Comparison of ENCODE assay signal across 13 cellular contexts in genomic region chr3:170220871-170221270, GRCh38. TPM values are rescaled to one million over a fixed set of nuclear protein-coding genes. Genes with fewer than 3 reads are reported as not detected.
DNase-seq lines count a peak whose midpoint lies in the region; ATAC-seq and TF ChIP-seq lines count a peak whose summit lies in the region.
"Had no signal": no experiment of that assay in that cellular context is flagged by ENCODE, and none has a peak within 500 bp of the region (broad histone marks: within the 10 kb centered on the region; RNA-seq: fewer than 3 reads in every experiment).

No MANE protein-coding gene starts in this region.

- ATAC-seq in CD8-positive, alpha-beta T cell = no peak
- no peak for ATAC-seq in activated T-helper 17 cell treated with anti-CD3 and anti-CD28 coated beads, Interleukin-2, amount 50 U/mL, for 72 hours (replicated peaks)
- ATAC-seq in naive B cell (ENCODE audit: low read depth in 2 of 2) (no peak), esophagus mucosa (no peak)

- CTCF ChIA-PET in CD8-positive, alpha-beta T cell (lab: Charles Lee) = no interaction called here

- peaks cover 2% of the 10 kb centered on the region for H3K9me3 Mint-ChIP-seq in CD8-positive, alpha-beta T cell
- H3K9me3 Mint-ChIP-seq in activated T-helper 17 cell treated with anti-CD3 and anti-CD28 coated beads, Interleukin-2, amount 50 U/mL, for 72 hours = no peaks in the 10 kb centered on the region
- peaks cover 0 to 4% (median 0%) of the 10 kb centered on the region in 7 donors for H3K9me3 Mint-ChIP-seq in naive B cell

- peaks cover 16% of the 10 kb centered on the region; the same call in 1 of the 2 replicates for H3F3A ChIP-seq in GM23248 (ENCODE audit: insufficient read depth)

- H3K4me3 ChIP-seq in CD8-positive, alpha-beta T cell (ENCODE audit: low read depth, low read length) = no peak overlapping the region
- no peak overlapping the region for H3K4me3 ChIP-seq in GM23248

- no peaks in the 10 kb centered on the region for H4K20me1 ChIP-seq in GM23248 (ENCODE audit: insufficient read depth)

- no peaks in the 10 kb centered on the region for H3K9me3 ChIP-seq in CD8-positive, alpha-beta T cell (ENCODE audit: low read length)
- H3K9me3 ChIP-seq in GM23248 (ENCODE audit: low read depth) = no peaks in the 10 kb centered on the region
- H3K9me3 ChIP-seq: tibial artery had no signal

- H3K4me1 Mint-ChIP-seq in CD8-positive, alpha-beta T cell (ENCODE audit: low read depth) = peaks cover 29% of the 10 kb centered on the region
- H3K4me1 Mint-ChIP-seq in activated T-helper 17 cell treated with anti-CD3 and anti-CD28 coated beads, Interleukin-2, amount 50 U/mL, for 72 hours = peaks cover 17% of the 10 kb centered on the region
- H3K4me1 Mint-ChIP-seq in naive B cell = peaks cover 5 to 14% (median 14%) of the 10 kb centered on the region in 3 donors

- intact Hi-C loops in CD8-positive, alpha-beta T cell (cut with DNase I, micrococcal nuclease) = no loop called here

- WGBS in GM23248 (ENCODE audit: low coverage in 1 of 2, low lambda C conversion rate in 2 of 2, missing lambda C conversion rate in 2 of 2), 2 experiments = 78 to 90% methylated on average over 4 of the region's 4 CpGs

- H3K36me3 Mint-ChIP-seq in CD8-positive, alpha-beta T cell = peaks cover 9% of the 10 kb centered on the region
- H3K36me3 Mint-ChIP-seq in activated T-helper 17 cell treated with anti-CD3 and anti-CD28 coated beads, Interleukin-2, amount 50 U/mL, for 72 hours (ENCODE audit: low read depth) = no peaks in the 10 kb centered on the region
- no peaks in the 10 kb centered on the region for H3K36me3 Mint-ChIP-seq in naive B cell

- H3K79me2 ChIP-seq in GM23248 (ENCODE audit: insufficient read depth) = peaks cover 38% of the 10 kb centered on the region

- no peaks in the 10 kb centered on the region for H3K9me2 ChIP-seq in GM23248 (ENCODE audit: insufficient read depth)

- H3K27me3 Mint-ChIP-seq in CD8-positive, alpha-beta T cell (ENCODE audit: low read depth) = no peaks in the 10 kb centered on the region
- H3K27me3 Mint-ChIP-seq in activated T-helper 17 cell treated with anti-CD3 and anti-CD28 coated beads, Interleukin-2, amount 50 U/mL, for 72 hours = no peaks in the 10 kb centered on the region
- no peaks in the 10 kb centered on the region for H3K27me3 Mint-ChIP-seq in naive B cell

- no peak for TF ChIP-seq CTCF in CD8-positive, alpha-beta T cell (IDR thresholded peaks at IDR 0.05)

- H3K36me3 ChIP-seq in CD8-positive, alpha-beta T cell (ENCODE audit: insufficient read depth, low read length) = no peaks in the 10 kb centered on the region
- H3K36me3 ChIP-seq in GM23248 (ENCODE audit: low read depth) = no peaks in the 10 kb centered on the region
- H3K36me3 ChIP-seq: left ventricle myocardium inferior, tibial artery had no signal

- no peak overlapping the region for H3K27ac Mint-ChIP-seq in CD8-positive, alpha-beta T cell
- H3K27ac Mint-ChIP-seq in activated T-helper 17 cell treated with anti-CD3 and anti-CD28 coated beads, Interleukin-2, amount 50 U/mL, for 72 hours = peak overlapping the region; percentile 52
- no peak overlapping the region for H3K27ac Mint-ChIP-seq in naive B cell

- peak overlapping the region; percentile 61 for H3K4me3 Mint-ChIP-seq in CD8-positive, alpha-beta T cell
- peak overlapping the region; percentile 95 for H3K4me3 Mint-ChIP-seq in activated T-helper 17 cell treated with anti-CD3 and anti-CD28 coated beads, Interleukin-2, amount 50 U/mL, for 72 hours
- peak overlapping the region in 5 of 8 donors; percentile 42 to 93 (median 82) for H3K4me3 Mint-ChIP-seq in naive B cell

- no peak for DNase-seq in CD8-positive, alpha-beta T cell
- DNase-seq in GM23248 = peak; percentile 39
- DNase-seq in naive B cell = no peak
- DNase-seq in OCI-M1 (lab: John Stamatoyannopoulos, UW) = no peak
- no peak for DNase-seq in activated effector memory CD4-positive, alpha-beta T cell treated with anti-CD3 and anti-CD28 coated beads, Interleukin-2, amount 50 U/mL, for 16 hours
- DNase-seq: COR-L47, left ventricle myocardium inferior, MM.1S, NCI-H2171 treated with DMSO at 0.1 percent for 48 hours, tibial artery had no signal

- H3K27ac ChIP-seq in CD8-positive, alpha-beta T cell (ENCODE audit: low read depth, low read length) = no peak overlapping the region
- no peak overlapping the region for H3K27ac ChIP-seq in GM23248
- H3K27ac ChIP-seq: hepatocyte had no signal

- no peak overlapping the region for H3K9ac ChIP-seq in GM23248

- POLR2A ChIA-PET in CD8-positive, alpha-beta T cell (lab: Charles Lee) = no interaction called here

- no peaks in the 10 kb centered on the region for H3K27me3 ChIP-seq in CD8-positive, alpha-beta T cell (ENCODE audit: insufficient read depth, low read length)
- no peaks in the 10 kb centered on the region for H3K27me3 ChIP-seq in GM23248 (replicated peaks; ENCODE audit: insufficient read depth)
- H3K27me3 ChIP-seq: hepatocyte, tibial artery had no signal

- peaks cover 3% of the 10 kb centered on the region for H3K4me1 ChIP-seq in CD8-positive, alpha-beta T cell (ENCODE audit: insufficient read depth, low read length)
- H3K4me1 ChIP-seq in GM23248 (ENCODE audit: insufficient read depth) = peaks cover 11% of the 10 kb centered on the region

- no peak overlapping the region for H3K4me2 ChIP-seq in GM23248 (ENCODE audit: unreplicated experiment)

- no peak overlapping the region for H2AFZ ChIP-seq in GM23248

- in situ Hi-C loops in GM23248 (cut with MboI) = no loop called here

RNA-seq across cellular contexts. Expression of gene PRKCI, which starts 1.4 kb away (rescaled TPM):
- total RNA-seq in CD8-positive, alpha-beta T cell = 10 to 100 TPM; 17.6 to 20.2 TPM
- total RNA-seq in GM23248 (2014; rRNA removed; shearing (Covaris generic)) = 46.9 and 47.7 TPM in 2 replicates
- polyA plus RNA-seq in GM23248 (2016; fragmentation: Nextera tagmentation; extraction: Ambion mirVana) = 33.0 and 33.5 TPM in 2 replicates
- 10 to 100 TPM; 21.3 to 27.1 TPM for total RNA-seq in activated T-helper 17 cell treated with anti-CD3 and anti-CD28 coated beads, Interleukin-2, amount 50 U/mL, for 72 hours
- polyA plus RNA-seq in naive B cell (ENCODE audit: low read depth in 6 of 6) = 1 to 10 TPM; 2.0 to 6.4 (median 3.2) TPM
- 28.5 TPM for total RNA-seq in esophagus mucosa

RNA-seq across cellular contexts. Expression of gene PHC3, which starts 39.3 kb away (rescaled TPM):
- 100 to 1,000 TPM; 131 to 136 TPM for total RNA-seq in CD8-positive, alpha-beta T cell
- total RNA-seq in GM23248 (2014; rRNA removed; shearing (Covaris generic)) = 17.5 and 21.9 TPM in 2 replicates
- 68.7 and 72.2 TPM in 2 replicates for polyA plus RNA-seq in GM23248 (2016; fragmentation: Nextera tagmentation; extraction: Ambion mirVana)
- 10 to 100 TPM; 65.8 to 98.7 TPM for total RNA-seq in activated T-helper 17 cell treated with anti-CD3 and anti-CD28 coated beads, Interleukin-2, amount 50 U/mL, for 72 hours
- 100 to 1,000 TPM in 1 of 6 donors, 10 to 100 TPM in 5; 17.8 to 113 (median 60.1) TPM for polyA plus RNA-seq in naive B cell (ENCODE audit: low read depth in 6 of 6)
- 26.7 TPM for total RNA-seq in esophagus mucosa
